16 cellular contexts compared by ENCODE assay signal in genomic region chr13:110246530-110246929, GRCh38.
DNase-seq lines count a peak whose midpoint lies in the region; ATAC-seq, FAIRE-seq and TF ChIP-seq lines count a peak whose summit lies in the region.
"Had no signal": no experiment of that assay in that cellular context is flagged by ENCODE, and none has a peak within 500 bp of the region (broad histone marks: within the 10 kb centered on the region; RNA-seq: fewer than 3 reads in every experiment).

No MANE protein-coding gene starts in this region.

- intact Hi-C loops in HepG2 (cut with micrococcal nuclease; ENCODE audit: unreplicated experiment) (no loop called here), vagina (cut with DNase I) (loop anchor here (5.0 kb wide), 1 partner anchor 61 kb away; the partner anchor contains the start of genes COL4A1 and COL4A2)

- TF ChIP-seq POLR2A in HepG2 (IDR thresholded peaks at IDR 0.05; ENCODE audit: insufficient read depth in 1 of 2, low read depth in 2 of 2, low read length in 2 of 2) (no peak), vagina (IDR thresholded peaks at IDR 0.05) (no peak)

- no peak overlapping the region for H3K9ac ChIP-seq in liver (ENCODE audit: low read depth in 1 of 2, low read length in 2 of 2)
- no peak overlapping the region for H3K9ac ChIP-seq in HepG2 (ENCODE audit: insufficient read depth, low read depth, low read length)
- H3K9ac ChIP-seq in fibroblast of lung (ENCODE audit: insufficient read depth, low read length): no peak overlapping the region
- no peak overlapping the region for H3K9ac ChIP-seq in rectal smooth muscle tissue (ENCODE audit: low read length)

- no peaks in the 10 kb centered on the region for H3K36me3 Mint-ChIP-seq in activated T-cell treated with anti-CD3 and anti-CD28 coated beads, Interleukin-2, amount 50 U/mL, for 24 hours (ENCODE audit: low read depth)
- H3K36me3 Mint-ChIP-seq: natural killer cell; stimulated activated naive B cell treated with anti-CD40 and anti-IgM and Interleukin-4, amounts not matched to agents 10 μg/mL and 1 μg/mL and 100 μg/mL, for 72 hours had no signal

- H3K9me3 Mint-ChIP-seq in activated T-cell treated with anti-CD3 and anti-CD28 coated beads, Interleukin-2, amount 50 U/mL, for 24 hours: no peaks in the 10 kb centered on the region
- H3K9me3 Mint-ChIP-seq: activated CD8-positive, alpha-beta T cell treated with anti-CD3 and anti-CD28 coated beads for 36 hours; natural killer cell; stimulated activated naive B cell treated with anti-CD40 and anti-IgM and Interleukin-4, amounts not matched to agents 10 μg/mL and 1 μg/mL and 100 μg/mL, for 72 hours had no signal

- H3K79me2 ChIP-seq in HepG2 (ENCODE audit: insufficient read depth, low read length): no peaks in the 10 kb centered on the region
- H3K79me2 ChIP-seq in fibroblast of lung (ENCODE audit: control insufficient read depth, insufficient read depth, low read length): peaks cover 19% of the 10 kb centered on the region

- no TSS peak for BruUV-seq in HepG2 (replicated peaks; lab: Mats Ljungman, UMichigan)

- H3K27ac Mint-ChIP-seq in activated T-cell treated with anti-CD3 and anti-CD28 coated beads, Interleukin-2, amount 50 U/mL, for 24 hours: no peak overlapping the region
- H3K27ac Mint-ChIP-seq: activated CD8-positive, alpha-beta T cell treated with anti-CD3 and anti-CD28 coated beads for 36 hours; natural killer cell; stimulated activated naive B cell treated with anti-CD40 and anti-IgM and Interleukin-4, amounts not matched to agents 10 μg/mL and 1 μg/mL and 100 μg/mL, for 72 hours had no signal

- no peak for TF ChIP-seq RAD21 in liver (IDR thresholded peaks at IDR 0.05)
- TF ChIP-seq RAD21 in HepG2 (CRISPR knock-in tag; IDR thresholded peaks at IDR 0.05): no peak

- no peaks in the 10 kb centered on the region for H3K4me1 Mint-ChIP-seq in activated T-cell treated with anti-CD3 and anti-CD28 coated beads, Interleukin-2, amount 50 U/mL, for 24 hours (ENCODE audit: low read depth)
- H3K4me1 Mint-ChIP-seq: natural killer cell had no signal

- no peaks in the 10 kb centered on the region for H3K9me3 ChIP-seq in liver (ENCODE audit: control insufficient read depth in 4 of 4, low read length in 3 of 4)
- H3K9me3 ChIP-seq in HepG2 (ENCODE audit: low read length): no peaks in the 10 kb centered on the region
- no peaks in the 10 kb centered on the region for H3K9me3 ChIP-seq in fibroblast of lung (ENCODE audit: control insufficient read depth, insufficient read depth, low read depth, low read length)
- no peaks in the 10 kb centered on the region for H3K9me3 ChIP-seq in vagina

- H3K4me3 ChIP-seq in liver (ENCODE audit: low read depth in 1 of 3, low read length in 3 of 3) (no peak overlapping the region), HepG2 (replicated peaks in 1 of 3; ENCODE audit: insufficient read depth in 1 of 3, low read depth in 2 of 3, low read length in 3 of 3) (no peak overlapping the region), fibroblast of lung (replicated peaks in 1 of 4; ENCODE audit: control extremely low read depth in 1 of 4, insufficient read depth in 1 of 4, low read depth in 3 of 4, low read length in 4 of 4) (no peak overlapping the region), rectal smooth muscle tissue (ENCODE audit: low read length) (no peak overlapping the region), vagina (no peak overlapping the region)

- peak overlapping the region; percentile 13 to 29 for H3K27ac ChIP-seq in liver (ENCODE audit: low read depth in 1 of 2, low read length in 2 of 2)
- no peak overlapping the region for H3K27ac ChIP-seq in HepG2 (ENCODE audit: extremely low read length, insufficient read depth, low read length)
- H3K27ac ChIP-seq in fibroblast of lung (ENCODE audit: insufficient read depth, low read length): peak overlapping the region; percentile 82
- peak overlapping the region; percentile 89 for H3K27ac ChIP-seq in rectal smooth muscle tissue (ENCODE audit: low read depth, low read length)
- H3K27ac ChIP-seq in vagina: peak overlapping the region; percentile 73

- FAIRE-seq in HepG2 (lab: Jason Lieb, UNC): no peak

- H3K4me3 Mint-ChIP-seq in activated T-cell treated with anti-CD3 and anti-CD28 coated beads, Interleukin-2, amount 50 U/mL, for 24 hours: no peak overlapping the region
- H3K4me3 Mint-ChIP-seq: activated CD8-positive, alpha-beta T cell treated with anti-CD3 and anti-CD28 coated beads for 36 hours; natural killer cell; stimulated activated naive B cell treated with anti-CD40 and anti-IgM and Interleukin-4, amounts not matched to agents 10 μg/mL and 1 μg/mL and 100 μg/mL, for 72 hours had no signal

- H3K27me3 ChIP-seq in liver (ENCODE audit: control insufficient read depth in 4 of 4, insufficient read depth in 4 of 4, low read length in 3 of 4) (no peaks in the 10 kb centered on the region), HepG2 (ENCODE audit: control insufficient read depth in 1 of 2, insufficient read depth in 2 of 2, low read length in 2 of 2) (peaks cover 3 to 26% of the 10 kb centered on the region in 2 experiments; a peak in 4 of 5 replicates), fibroblast of lung (ENCODE audit: control insufficient read depth, insufficient read depth, low read length) (no peaks in the 10 kb centered on the region), rectal smooth muscle tissue (ENCODE audit: control insufficient read depth, insufficient read depth, low read length) (no peaks in the 10 kb centered on the region), vagina (no peaks in the 10 kb centered on the region)

- TF ChIP-seq EP300 in HepG2 (IDR thresholded peaks at IDR 0.05; ENCODE audit: low read depth in 2 of 2, low read length in 2 of 2): no peak
- TF ChIP-seq EP300 in HepG2 (CRISPR knock-in tag; IDR thresholded peaks at IDR 0.05; ENCODE audit: borderline replicate concordance): no peak

- 59% methylated on average over 5 of the region's 5 CpGs for WGBS in liver
- WGBS in HepG2 (ENCODE audit: low lambda C conversion rate): 32% methylated on average over 4 of the region's 5 CpGs

- in situ Hi-C loops in HepG2 (cut with HindIII; ENCODE audit: extremely low pct_ligation_motif_present, low pct_unique_long_range_greater_than_20kb): no loop called here

- no peak for ATAC-seq in HepG2
- ATAC-seq: activated CD8-positive, alpha-beta T cell treated with anti-CD3 and anti-CD28 coated beads for 36 hours; natural killer cell; stimulated activated naive B cell treated with anti-CD40 and anti-IgM and Interleukin-4, amounts not matched to agents 10 μg/mL and 1 μg/mL and 100 μg/mL, for 72 hours had no signal

- H3K4me2 ChIP-seq in HepG2 (ENCODE audit: low read depth, low read length): no peak overlapping the region
- no peak overlapping the region for H3K4me2 ChIP-seq in fibroblast of lung (ENCODE audit: extremely low read depth, insufficient read depth, low read length)

- DNase-seq in HepG2 (ENCODE audit: low spot score) (no peak), fibroblast of lung (ENCODE audit: low read depth in 2 of 2) (no peak), vagina (ENCODE audit: extremely low spot score in 2 of 2) (peak in 1 of 2 donors; percentile 79), HuH-7.5 (ENCODE audit: low spot score) (no peak), NCI-H2196 (lab: John Stamatoyannopoulos, UW; ENCODE audit: unreplicated experiment) (no peak)
- no peak for DNase-seq in activated T-cell treated with anti-CD3 and anti-CD28 coated beads, Interleukin-2, amount 50 U/mL, for 24 hours
- DNase-seq: activated CD8-positive, alpha-beta T cell treated with anti-CD3 and anti-CD28 coated beads for 36 hours; anterior cingulate cortex; effector CD4-positive, alpha-beta T cell; GOT3; natural killer cell; NCI-H1417; NCI-H2227 treated with DMSO at 0.1 percent for 48 hours; stimulated activated naive B cell treated with anti-CD40 and anti-IgM and Interleukin-4, amounts not matched to agents 10 μg/mL and 1 μg/mL and 100 μg/mL, for 72 hours had no signal

- H4K20me1 ChIP-seq in HepG2 (ENCODE audit: insufficient read depth, low read length) (no peaks in the 10 kb centered on the region), fibroblast of lung (ENCODE audit: control insufficient read depth, extremely low read depth, insufficient read depth, low read length) (no peaks in the 10 kb centered on the region)

- TF ChIP-seq CTCF in liver (IDR thresholded peaks at IDR 0.05; ENCODE audit: low read depth, low read length, missing input control): no peak
- TF ChIP-seq CTCF in HepG2 (CRISPR knock-in tag; IDR thresholded peaks at IDR 0.05): no peak
- TF ChIP-seq CTCF in fibroblast of lung (conservative IDR thresholded peaks at IDR 0.05 in 1 of 2, IDR thresholded peaks at IDR 0.05 in 1 of 2; ENCODE audit: low read depth in 1 of 2, low read length in 2 of 2): no peak
- no peak for TF ChIP-seq CTCF in vagina (IDR thresholded peaks at IDR 0.05)

- POLR2A ChIA-PET in HepG2 (lab: Yijun Ruan, JAX): no interaction called here

- CTCF ChIA-PET in HepG2 (lab: Yijun Ruan, JAX; ENCODE audit: low intra/inter-chr PET ratio, low total read pairs): no interaction called here

- H3K27me3 Mint-ChIP-seq in activated T-cell treated with anti-CD3 and anti-CD28 coated beads, Interleukin-2, amount 50 U/mL, for 24 hours: peaks cover 40% of the 10 kb centered on the region

- no peaks in the 10 kb centered on the region for H3K36me3 ChIP-seq in liver (ENCODE audit: control insufficient read depth in 4 of 4, insufficient read depth in 3 of 4, low read depth in 1 of 4, low read length in 3 of 4)
- no peaks in the 10 kb centered on the region for H3K36me3 ChIP-seq in HepG2 (replicated peaks in 1 of 2; ENCODE audit: control insufficient read depth in 1 of 2, insufficient read depth in 2 of 2, low read length in 2 of 2)
- no peaks in the 10 kb centered on the region for H3K36me3 ChIP-seq in fibroblast of lung (ENCODE audit: control insufficient read depth, insufficient read depth, low read length)
- H3K36me3 ChIP-seq in rectal smooth muscle tissue (ENCODE audit: control insufficient read depth, insufficient read depth, low read length): no peaks in the 10 kb centered on the region
- H3K36me3 ChIP-seq in vagina: no peaks in the 10 kb centered on the region

- no peak overlapping the region for H2AFZ ChIP-seq in HepG2 (ENCODE audit: low read length)
- no peak overlapping the region for H2AFZ ChIP-seq in fibroblast of lung (ENCODE audit: low read length)

- H3K4me1 ChIP-seq in liver (ENCODE audit: control insufficient read depth in 4 of 4, insufficient read depth in 4 of 4, low read length in 3 of 4): no peaks in the 10 kb centered on the region
- no peaks in the 10 kb centered on the region for H3K4me1 ChIP-seq in HepG2 (ENCODE audit: insufficient read depth, low read length)
- peaks cover 45% of the 10 kb centered on the region for H3K4me1 ChIP-seq in fibroblast of lung (ENCODE audit: control insufficient read depth, extremely low read depth, insufficient read depth, low read length)
- H3K4me1 ChIP-seq in rectal smooth muscle tissue (ENCODE audit: control insufficient read depth, insufficient read depth, low read length): peaks cover 50% of the 10 kb centered on the region
- H3K4me1 ChIP-seq in vagina: peaks cover 67% of the 10 kb centered on the region

TF ChIP-seq in liver, 16 proteins besides CTCF, POLR2A, EP300 and RAD21 (continues in another document):
- TF ChIP-seq NR2F2 (IDR thresholded peaks at IDR 0.05): peak; percentile 64
- no peak for TF ChIP-seq HNF4G (IDR thresholded peaks at IDR 0.05)

TF ChIP-seq in HepG2, 621 proteins besides CTCF, POLR2A, EP300 and RAD21 (continues in another document):
- TF ChIP-seq ATM (IDR thresholded peaks at IDR 0.05; ENCODE audit: borderline replicate concordance) (no peak), SMYD3 (CRISPR knock-in tag; IDR thresholded peaks at IDR 0.05) (no peak)
